In genomic region chr17:2779545-2779944, GRCh38 we compare ENCODE assay signal across 36 cellular contexts. TPM values are rescaled to one million over a fixed set of nuclear protein-coding genes. Genes with fewer than 3 reads are reported as not detected.
"Had no signal": no experiment of that assay in that cellular context is flagged by ENCODE, and none has a peak within 500 bp of the region (broad histone marks: within the 10 kb centered on the region; RNA-seq: fewer than 3 reads in every experiment).

No MANE protein-coding gene starts in this region.

- H3K9me3 ChIP-seq: adrenal gland, ascending aorta had no signal

- H3K27me3 ChIP-seq: ascending aorta had no signal

- DNase-seq: activated B cell treated with CpG ODN at 0.5 μM for 24 hours; activated CD4-positive, alpha-beta T cell treated with anti-CD3 and anti-CD28 coated beads for 48 hours; activated CD4-positive, alpha-beta T cell treated with anti-CD3 and anti-CD28 coated beads, Interleukin-2, amount 50 U/mL, for 1 hour; activated CD4-positive, alpha-beta T cell treated with anti-CD3 and anti-CD28 coated beads, Interleukin-2, amount 50 U/mL, for 48 hours; activated CD8-positive, alpha-beta memory T cell treated with anti-CD3 and anti-CD28 coated beads for 24 hours; activated CD8-positive, alpha-beta T cell treated with anti-CD3 and anti-CD28 coated beads for 36 hours; activated effector memory CD4-positive, alpha-beta T cell treated with anti-CD3 and anti-CD28 coated beads, Interleukin-2, amount 50 U/mL, for 16 hours; activated naive CD4-positive, alpha-beta T cell treated with anti-CD3 and anti-CD28 coated beads for 36 hours; activated naive CD8-positive, alpha-beta T cell treated with anti-CD3 and anti-CD28 coated beads for 36 hours; activated naive CD8-positive, alpha-beta T cell treated with anti-CD3 and anti-CD28 coated beads, Interleukin-2, amount 50 U/mL, for 24 hours; activated T-cell treated with anti-CD3 and anti-CD28 coated beads, Interleukin-2, amount 50 U/mL, for 4 hours; adrenal gland; amygdala; cortex of kidney; dermis blood vessel endothelial cell; effector CD8-positive, alpha-beta T cell; esophagus squamous epithelium; head of caudate nucleus; SW 1271; T-cell; T1000; WERI-Rb-1 had no signal

- H3K4me3 ChIP-seq: adrenal gland, ascending aorta, breast epithelium, cardiac muscle cell, esophagus squamous epithelium had no signal

- H3K4me1 Mint-ChIP-seq: activated naive CD8-positive, alpha-beta T cell treated with anti-CD3 and anti-CD28 coated beads, Interleukin-2, amount 50 U/mL, for 24 hours had no signal

- H3K27ac Mint-ChIP-seq: activated B cell treated with CpG ODN at 0.5 μM for 24 hours; activated CD8-positive, alpha-beta T cell treated with anti-CD3 and anti-CD28 coated beads for 36 hours; activated naive CD4-positive, alpha-beta T cell treated with anti-CD3 and anti-CD28 coated beads for 36 hours; activated naive CD8-positive, alpha-beta T cell treated with anti-CD3 and anti-CD28 coated beads for 36 hours; activated naive CD8-positive, alpha-beta T cell treated with anti-CD3 and anti-CD28 coated beads, Interleukin-2, amount 50 U/mL, for 24 hours; activated T-helper 1 cell treated with anti-CD3 and anti-CD28 coated beads, Interleukin-12 subunit alpha, Interleukin-12 subunit beta, Interleukin-2, Interleukin-4 antibody, amounts not matched to agents 30 ng/mL and 10 ng/mL and 1 ng/mL, durations not matched to agents 14 hours and 24 hours and 36 hours; activated T-helper 2 cell treated with anti-CD3 and anti-CD28 coated beads, Interferon-gamma antibody, Interleukin-2, Interleukin-4, amounts not matched to agents 10 μg/mL and 5 μg/mL and 100 μg/mL, durations not matched to agents 14 hours and 24 hours and 36 hours; brain; T-cell; T-helper 1 cell treated with Interleukin-12 subunit alpha and Interleukin-12 subunit beta and Interleukin-4 antibody, amounts not matched to agents 30 μg/mL and 1 μg/mL, for 36 hours; T-helper 2 cell treated with Interferon-gamma antibody and Interleukin-4, amounts not matched to agents 5 μg/mL and 100 μg/mL, for 36 hours had no signal

- H3K36me3 ChIP-seq: adrenal gland, ascending aorta, breast epithelium, cardiac muscle cell, esophagus squamous epithelium, WERI-Rb-1 had no signal

- H3K4me3 Mint-ChIP-seq: activated B cell treated with CpG ODN at 0.5 μM for 24 hours; activated CD8-positive, alpha-beta T cell treated with anti-CD3 and anti-CD28 coated beads for 36 hours; activated naive CD4-positive, alpha-beta T cell treated with anti-CD3 and anti-CD28 coated beads for 36 hours; activated naive CD4-positive, alpha-beta T cell treated with anti-CD3 and anti-CD28 coated beads, Interleukin-2, amount 50 U/mL, for 24 hours; activated naive CD8-positive, alpha-beta T cell treated with anti-CD3 and anti-CD28 coated beads for 36 hours; activated naive CD8-positive, alpha-beta T cell treated with anti-CD3 and anti-CD28 coated beads, Interleukin-2, amount 50 U/mL, for 24 hours; activated T-cell treated with anti-CD3 and anti-CD28 coated beads, Interleukin-2, amount 50 U/mL, for 4 hours; activated T-helper 1 cell treated with anti-CD3 and anti-CD28 coated beads, Interleukin-12 subunit alpha, Interleukin-12 subunit beta, Interleukin-2, Interleukin-4 antibody, amounts not matched to agents 30 ng/mL and 10 ng/mL and 1 ng/mL, durations not matched to agents 14 hours and 24 hours and 36 hours; T-cell; T-helper 1 cell treated with Interleukin-12 subunit alpha and Interleukin-12 subunit beta and Interleukin-4 antibody, amounts not matched to agents 30 μg/mL and 1 μg/mL, for 36 hours; T-helper 2 cell treated with Interferon-gamma antibody and Interleukin-4, amounts not matched to agents 5 μg/mL and 100 μg/mL, for 36 hours had no signal

- ATAC-seq: activated CD4-positive, CD25-positive, alpha-beta regulatory T cell treated with anti-CD3 and anti-CD28 coated beads, Interleukin-2, amount 50 U/mL, for 24 hours; activated CD8-positive, alpha-beta T cell treated with anti-CD3 and anti-CD28 coated beads for 36 hours; activated naive CD8-positive, alpha-beta T cell treated with anti-CD3 and anti-CD28 coated beads, Interleukin-2, amount 50 U/mL, for 24 hours; activated T-cell treated with anti-CD3 and anti-CD28 coated beads, Interleukin-2, amount 50 U/mL, for 4 hours had no signal

- H3K4me1 ChIP-seq: adrenal gland, ascending aorta, breast epithelium had no signal

- H3K9me3 Mint-ChIP-seq: activated B cell treated with CpG ODN at 0.5 μM for 24 hours; activated CD8-positive, alpha-beta T cell treated with anti-CD3 and anti-CD28 coated beads for 36 hours; activated naive CD4-positive, alpha-beta T cell treated with anti-CD3 and anti-CD28 coated beads for 36 hours; activated naive CD4-positive, alpha-beta T cell treated with anti-CD3 and anti-CD28 coated beads, Interleukin-2, amount 50 U/mL, for 24 hours; activated naive CD8-positive, alpha-beta T cell treated with anti-CD3 and anti-CD28 coated beads for 36 hours; activated naive CD8-positive, alpha-beta T cell treated with anti-CD3 and anti-CD28 coated beads, Interleukin-2, amount 50 U/mL, for 24 hours; activated T-cell treated with anti-CD3 and anti-CD28 coated beads, Interleukin-2, amount 50 U/mL, for 4 hours; activated T-helper 1 cell treated with anti-CD3 and anti-CD28 coated beads, Interleukin-12 subunit alpha, Interleukin-12 subunit beta, Interleukin-2, Interleukin-4 antibody, amounts not matched to agents 30 ng/mL and 10 ng/mL and 1 ng/mL, durations not matched to agents 14 hours and 24 hours and 36 hours; activated T-helper 2 cell treated with anti-CD3 and anti-CD28 coated beads, Interferon-gamma antibody, Interleukin-2, Interleukin-4, amounts not matched to agents 10 μg/mL and 5 μg/mL and 100 μg/mL, durations not matched to agents 14 hours and 24 hours and 36 hours; T-cell; T-helper 1 cell treated with Interleukin-12 subunit alpha and Interleukin-12 subunit beta and Interleukin-4 antibody, amounts not matched to agents 30 μg/mL and 1 μg/mL, for 36 hours; T-helper 2 cell treated with Interferon-gamma antibody and Interleukin-4, amounts not matched to agents 5 μg/mL and 100 μg/mL, for 36 hours had no signal

- H3K27ac ChIP-seq: adrenal gland, ascending aorta, breast epithelium, cardiac muscle cell, epithelial cell of prostate, esophagus squamous epithelium, WERI-Rb-1 had no signal

- H3K36me3 Mint-ChIP-seq: activated naive CD4-positive, alpha-beta T cell treated with anti-CD3 and anti-CD28 coated beads, Interleukin-2, amount 50 U/mL, for 24 hours; activated naive CD8-positive, alpha-beta T cell treated with anti-CD3 and anti-CD28 coated beads for 36 hours; brain; T-cell had no signal

RNA-seq across cellular contexts. Expression of gene RAP1GAP2, which starts 16.7 kb away (rescaled TPM):
- total RNA-seq: activated naive CD8-positive, alpha-beta T cell treated with anti-CD3 and anti-CD28 coated beads for 36 hours had no signal

RNA-seq across cellular contexts. Expression of gene CCDC92B, which starts 30.1 kb away (rescaled TPM):
- total RNA-seq: activated B cell treated with CpG ODN at 0.5 μM for 24 hours; activated naive CD8-positive, alpha-beta T cell treated with anti-CD3 and anti-CD28 coated beads for 36 hours; ascending aorta; dermis blood vessel endothelial cell; endothelial cell of umbilical vein; fibroblast of lung; fibroblast of villous mesenchyme had no signal
- polyA plus RNA-seq: endothelial cell of umbilical vein, fibroblast of lung had no signal
